ENCODE assay signal across 9 cellular contexts in genomic region chr5:102796014-102796413, GRCh38. TPM values are rescaled to one million over a fixed set of nuclear protein-coding genes. Genes with fewer than 3 reads are reported as not detected.
DNase-seq lines count a peak whose midpoint lies in the region; ATAC-seq and TF ChIP-seq lines count a peak whose summit lies in the region.
"Had no signal": no experiment of that assay in that cellular context is flagged by ENCODE, and none has a peak within 500 bp of the region (broad histone marks: within the 10 kb centered on the region; RNA-seq: fewer than 3 reads in every experiment).

No MANE protein-coding gene starts in this region.

- H3K27ac Mint-ChIP-seq in chondrocyte (ENCODE audit: unreplicated experiment): no peak overlapping the region

- H3K4me1 Mint-ChIP-seq in chondrocyte (ENCODE audit: low read depth): peaks cover 40% of the 10 kb centered on the region

- H3K9me3 Mint-ChIP-seq in chondrocyte (ENCODE audit: low read depth): no peaks in the 10 kb centered on the region

- no peak for TF ChIP-seq CTCF in chondrocyte (IDR thresholded peaks at IDR 0.05)

- peak; percentile 55 for DNase-seq in DMS153 (lab: John Stamatoyannopoulos, UW)
- DNase-seq in NCI-H146 (lab: John Stamatoyannopoulos, UW): peak; percentile 90
- DNase-seq in SHP77 (lab: John Stamatoyannopoulos, UW): peak; percentile 89 to 94
- peak; percentile 46 for DNase-seq in left kidney (ENCODE audit: low read depth, low spot score)
- no peak for DNase-seq in NCI-H82 (lab: John Stamatoyannopoulos, UW)
- no peak for DNase-seq in occipital lobe (lab: John Stamatoyannopoulos, UW)
- DNase-seq in chondrocyte (ENCODE audit: low spot score): no peak
- DNase-seq: left lung had no signal

- no peak overlapping the region for H3K4me3 Mint-ChIP-seq in chondrocyte (ENCODE audit: unreplicated experiment)

- no peak for ATAC-seq in GM19324 (IDR thresholded peaks at IDR 0.05; ENCODE audit: low FRiP score, unreplicated experiment)
- ATAC-seq: left lung had no signal

- H3K27me3 Mint-ChIP-seq in chondrocyte (ENCODE audit: low read depth): no peaks in the 10 kb centered on the region

- H3K36me3 Mint-ChIP-seq in chondrocyte (ENCODE audit: low read depth): no peaks in the 10 kb centered on the region

RNA-seq across cellular contexts. Expression of gene PAM, which starts 40.9 kb away (rescaled TPM):
- total RNA-seq in occipital lobe: 85.2 TPM
- 277 to 341 TPM (median 293 TPM) in 3 replicates for total RNA-seq in chondrocyte

Comparison
In these comparisons a context has a peak if more than half of its experiments do, and no peak if none do; other contexts are left out.
1. DNase-seq: peak in DMS153 (single experiment), NCI-H146 (single experiment), SHP77 (2 of 2) and left kidney (single experiment); none in NCI-H82 (single experiment), occipital lobe (single experiment) and chondrocyte (single experiment).